In genomic region chr15:60208708-60209107, GRCh38 we compare ENCODE assay signal across 20 cellular contexts.
A peak's percentile ranks its signal among the peaks of the same experiment; 100 is the strongest.
DNase-seq lines count a peak whose midpoint lies in the region; ATAC-seq and TF ChIP-seq lines count a peak whose summit lies in the region.
"Had no signal": no experiment of that assay in that cellular context is flagged by ENCODE, and none has a peak within 500 bp of the region (broad histone marks: within the 10 kb centered on the region; RNA-seq: fewer than 3 reads in every experiment).

No MANE protein-coding gene starts in this region.

- H3K27ac ChIP-seq in GM23248 (no peak overlapping the region), heart left ventricle (no peak overlapping the region), RWPE1 (no peak overlapping the region)
- H3K27ac ChIP-seq: esophagus muscularis mucosa, upper lobe of right lung had no signal

- intact Hi-C loops in heart left ventricle (cut with DNase I) = no loop called here

- H3K4me1 ChIP-seq in GM23248 (ENCODE audit: insufficient read depth) = no peaks in the 10 kb centered on the region
- peaks cover 0 to 2% (median 0%) of the 10 kb centered on the region in 12 donors for H3K4me1 ChIP-seq in heart left ventricle
- H3K4me1 ChIP-seq: upper lobe of right lung had no signal

- H3K9ac ChIP-seq in GM23248 = no peak overlapping the region
- H3K9ac ChIP-seq: SK-N-SH had no signal

- H3K27me3 ChIP-seq in GM23248 (replicated peaks; ENCODE audit: insufficient read depth) = peaks cover 31% of the 10 kb centered on the region
- H3K27me3 ChIP-seq in heart left ventricle = peaks cover 0 to 14% (median 0%) of the 10 kb centered on the region in 9 donors
- H3K27me3 ChIP-seq: upper lobe of right lung had no signal

- no peaks in the 10 kb centered on the region for H3F3A ChIP-seq in GM23248 (ENCODE audit: insufficient read depth)

- CTCF ChIA-PET in RWPE1 (lab: Yijun Ruan, JAX) = interaction anchor here (0.7 to 1.1 kb wide), 2 partner anchors 438 to 484 kb away, joined by 3 to 4 read pairs; no protein-coding TSS in a partner anchor

- no peaks in the 10 kb centered on the region for H4K20me1 ChIP-seq in GM23248 (ENCODE audit: insufficient read depth)

- H3K9me2 ChIP-seq in GM23248 (ENCODE audit: insufficient read depth) = no peaks in the 10 kb centered on the region
- H3K9me2 ChIP-seq: SK-N-SH had no signal

- H3K36me3 ChIP-seq in GM23248 (ENCODE audit: low read depth) = no peaks in the 10 kb centered on the region
- no peaks in the 10 kb centered on the region for H3K36me3 ChIP-seq in heart left ventricle
- H3K36me3 ChIP-seq: esophagus muscularis mucosa, upper lobe of right lung had no signal

- in situ Hi-C loops in GM23248 (cut with MboI) = no loop called here

- TF ChIP-seq POLR2A in heart left ventricle (IDR thresholded peaks at IDR 0.05) = no peak

- no peak for TF ChIP-seq CTCF in heart left ventricle (IDR thresholded peaks at IDR 0.05)
- no peak for TF ChIP-seq CTCF in RWPE1 (conservative IDR thresholded peaks at IDR 0.05; ENCODE audit: low read depth)

- ATAC-seq in heart left ventricle (peak in 3 of 4 donors; percentile 84 to 90 (median 86)), HG03108 (IDR thresholded peaks at IDR 0.05; ENCODE audit: unreplicated experiment) (no peak)
- ATAC-seq: GM12878; naive thymus-derived CD8-positive, alpha-beta T cell; stimulated activated naive CD8-positive, alpha-beta T cell treated with anti-CD3 and anti-CD28 coated beads, Interleukin-15, amount 100 ng/mL, for 72 hours; upper lobe of right lung had no signal

- WGBS in GM23248 (ENCODE audit: low coverage in 1 of 2, low lambda C conversion rate in 2 of 2, missing lambda C conversion rate in 2 of 2), 2 experiments = 18 to 23% methylated on average over 4 of the region's 4 CpGs
- WGBS in heart left ventricle, 4 donors = 18 to 29% (median 25%) methylated on average over 4 of the region's 4 CpGs

- H3K4me3 ChIP-seq in GM23248 (no peak overlapping the region), heart left ventricle (no peak overlapping the region)
- H3K4me3 ChIP-seq: esophagus muscularis mucosa, GM12878, upper lobe of right lung had no signal

- DNase-seq in COR-L47 (lab: John Stamatoyannopoulos, UW) (peak; percentile 29), GM23248 (peak; percentile 9), RPMI7951 (ENCODE audit: low read depth) (peak; percentile 3), heart left ventricle (peak in 1 of 5 donors; percentile 24), NCI-H187 treated with DMSO at 0.1 percent for 48 hours (lab: John Stamatoyannopoulos, UW) (no peak), RWPE1 (ENCODE audit: low spot score) (no peak)
- DNase-seq: activated CD4-positive, alpha-beta T cell treated with anti-CD3 and anti-CD28 coated beads for 1 hour; activated naive CD8-positive, alpha-beta T cell treated with anti-CD3 and anti-CD28 coated beads for 36 hours; GF-D8; HFFc6; Karpas-422; naive thymus-derived CD8-positive, alpha-beta T cell; NCI-H1417 treated with DMSO at 0.1 percent for 48 hours; NCI-H510A; SK-N-SH; stimulated activated naive CD8-positive, alpha-beta T cell treated with anti-CD3 and anti-CD28 coated beads, Interleukin-15, amount 100 ng/mL, for 72 hours; upper lobe of right lung had no signal

- H3K9me3 ChIP-seq in GM23248 (ENCODE audit: low read depth) = no peaks in the 10 kb centered on the region
- H3K9me3 ChIP-seq in heart left ventricle = no peaks in the 10 kb centered on the region
- H3K9me3 ChIP-seq: esophagus muscularis mucosa, SK-N-SH, upper lobe of right lung had no signal

- H3K4me2 ChIP-seq in GM23248 (ENCODE audit: unreplicated experiment) = no peak overlapping the region
- H3K4me2 ChIP-seq: SK-N-SH had no signal

- POLR2A ChIA-PET in RWPE1 (lab: Yijun Ruan, JAX; ENCODE audit: low non-redundant PET) = no interaction called here

- no peak overlapping the region for H2AFZ ChIP-seq in GM23248

- no peaks in the 10 kb centered on the region for H3K79me2 ChIP-seq in GM23248 (ENCODE audit: insufficient read depth)

Comparison
In these comparisons a context has a peak if more than half of its experiments do, and no peak if none do; other contexts are left out.
1. DNase-seq: peak in COR-L47 (single experiment), GM23248 (single experiment) and RPMI7951 (single experiment); none in NCI-H187 treated with DMSO at 0.1 percent for 48 hours (single experiment) and RWPE1 (single experiment).